11 cellular contexts compared by ENCODE assay signal in the genomic region with DNA sequence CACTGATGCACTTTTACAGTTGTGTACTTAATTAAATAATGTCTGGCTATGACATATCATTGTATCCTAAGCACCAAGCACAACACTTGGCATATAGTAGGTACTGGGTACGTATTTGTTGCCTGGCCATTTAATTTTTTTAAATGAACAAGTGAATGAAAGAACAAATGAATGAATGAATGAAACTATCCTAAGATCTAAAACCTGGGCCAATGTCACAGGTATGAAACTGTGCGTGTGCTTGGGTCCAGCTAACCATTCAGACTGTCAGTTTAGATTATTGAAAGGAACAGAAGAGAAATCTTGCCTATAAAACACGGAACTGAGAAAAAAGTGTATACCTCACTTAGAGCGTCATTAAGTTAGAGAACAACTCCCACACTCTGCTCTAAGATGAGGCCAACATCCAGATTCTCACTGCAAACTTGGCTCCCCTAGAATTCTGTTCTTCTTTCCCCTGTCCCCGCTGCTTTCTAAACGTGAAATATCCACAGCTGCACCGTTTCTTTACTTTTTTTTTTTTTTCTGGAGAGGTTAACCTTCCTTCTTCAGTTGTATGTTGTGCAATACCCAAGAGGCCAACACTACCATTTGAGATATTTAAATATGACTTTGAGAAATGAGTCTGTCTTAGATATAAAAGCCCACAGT. TPM values are rescaled to one million over a fixed set of nuclear protein-coding genes. Genes with fewer than 3 reads are reported as not detected.
DNase-seq lines count a peak whose midpoint lies in the region; ATAC-seq and TF ChIP-seq lines count a peak whose summit lies in the region.
"Had no signal": no experiment of that assay in that cellular context is flagged by ENCODE, and none has a peak within 500 bp of the region (broad histone marks: within the 10 kb centered on the region; RNA-seq: fewer than 3 reads in every experiment).

No MANE protein-coding gene starts in this region.

- POLR2A ChIA-PET in AG04449 (lab: Yijun Ruan, JAX), result no interaction called here

- no peaks in the 10 kb centered on the region for H3K27me3 Mint-ChIP-seq in type B pancreatic cell

- H3K4me3 ChIP-seq in AG04449 (ENCODE audit: low read depth, low read length), result no peak overlapping the region

- peaks cover 13% of the 10 kb centered on the region for H3K4me1 Mint-ChIP-seq in type B pancreatic cell (ENCODE audit: unreplicated experiment)

- peak; percentile 24 for DNase-seq in AG04449 (ENCODE audit: low read depth, low spot score)
- DNase-seq in SIG-M5 treated with dmso at 0.1 percent for 504 hours (lab: John Stamatoyannopoulos, UW; ENCODE audit: unreplicated experiment), result peak; percentile 89
- DNase-seq in DMS79 treated with DMSO at 0.1 percent for 48 hours (lab: John Stamatoyannopoulos, UW), result no peak
- no peak for DNase-seq in NCI-H2029 (lab: John Stamatoyannopoulos, UW)
- DNase-seq in type B pancreatic cell (ENCODE audit: extremely low spot score, unreplicated experiment), result no peak
- DNase-seq: activated CD4-positive, alpha-beta T cell treated with anti-CD3 and anti-CD28 coated beads, Interleukin-2, amount 50 U/mL, for 48 hours; central memory CD4-positive, alpha-beta T cell; NK-92 treated with Interleukin-12 subunit alpha and Interleukin-12 subunit beta, amount 100 ng/mL, for 24 hours had no signal

- TF ChIP-seq CTCF in AG04449 (IDR thresholded peaks at IDR 0.05; ENCODE audit: insufficient read depth, low read length, missing control alignments) (no peak), type B pancreatic cell (conservative IDR thresholded peaks at IDR 0.05) (no peak)

- no peaks in the 10 kb centered on the region for H3K36me3 Mint-ChIP-seq in type B pancreatic cell

- no peak overlapping the region for H3K27ac Mint-ChIP-seq in type B pancreatic cell

- no peak overlapping the region for H3K4me3 Mint-ChIP-seq in type B pancreatic cell

- ATAC-seq in GM19452 (IDR thresholded peaks at IDR 0.05; ENCODE audit: unreplicated experiment), result peak; percentile 46
- ATAC-seq in HG03103 (IDR thresholded peaks at IDR 0.05; ENCODE audit: low read depth, unreplicated experiment), result peak; percentile 61
- no peak for ATAC-seq in GM19397 (IDR thresholded peaks at IDR 0.05; ENCODE audit: unreplicated experiment)

- CTCF ChIA-PET in AG04449 (lab: Yijun Ruan, JAX), result interaction anchor here (0.8 kb wide), 1 partner anchor 10 kb away, joined by 3 read pairs; no protein-coding TSS in a partner anchor

- H3K9me3 Mint-ChIP-seq in type B pancreatic cell, result no peaks in the 10 kb centered on the region

RNA-seq across cellular contexts. Expression of a gene that starts 17.3 kb away (rescaled TPM):
- total RNA-seq in type B pancreatic cell (ENCODE audit: low replicate concordance), result 28.2 and 43.8 TPM in 2 replicates

RNA-seq across cellular contexts. Expression of a gene that starts 33.9 kb away (rescaled TPM):
- 25.3 and 28.0 TPM in 2 replicates for total RNA-seq in type B pancreatic cell (ENCODE audit: low replicate concordance)

Comparison
In these comparisons a context has a peak if more than half of its experiments do, and no peak if none do; other contexts are left out.
1. DNase-seq: peak in AG04449 (single experiment) and SIG-M5 treated with dmso at 0.1 percent for 504 hours (single experiment); none in DMS79 treated with DMSO at 0.1 percent for 48 hours (single experiment), NCI-H2029 (single experiment) and type B pancreatic cell (single experiment).